ENCODE assay signal across 8 cellular contexts in the genomic region with DNA sequence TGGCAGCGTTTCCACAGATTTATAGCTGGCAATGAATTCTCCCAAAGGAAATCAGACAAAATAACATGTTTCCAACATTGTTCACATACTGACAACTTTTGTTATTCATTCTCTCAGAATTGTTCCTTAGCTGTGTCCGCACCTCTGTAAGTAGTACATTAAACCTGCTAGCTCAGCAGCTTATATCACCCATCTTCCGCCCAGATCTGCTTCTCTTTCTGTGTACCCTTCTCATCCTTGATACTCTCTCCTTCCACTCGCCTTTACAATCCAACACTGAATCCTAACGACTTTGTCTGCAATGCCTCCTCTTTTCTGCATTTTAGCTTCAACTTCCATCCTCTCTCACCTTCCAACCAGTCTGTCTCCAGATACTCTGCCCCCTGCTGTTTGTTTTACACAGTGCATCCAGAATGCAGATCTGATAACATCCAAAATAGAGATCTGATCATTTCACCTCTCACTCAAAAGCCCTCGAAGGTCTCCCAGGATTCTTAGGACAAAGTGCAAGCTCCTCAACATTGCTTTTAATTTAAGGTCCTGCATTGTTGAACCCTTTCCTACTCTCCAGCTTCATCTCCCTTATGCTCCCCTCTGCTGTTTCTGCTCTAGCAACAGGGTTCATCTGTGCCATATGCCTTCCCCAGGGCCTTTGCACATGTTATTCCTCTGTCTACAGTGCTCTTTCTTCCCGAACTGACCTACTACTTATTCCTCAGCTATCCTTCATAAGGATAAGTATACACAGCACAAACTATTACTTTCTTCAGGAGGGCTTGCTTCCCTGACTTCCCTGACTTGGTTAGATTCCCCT.
A peak's percentile ranks its signal among the peaks of the same experiment; 100 is the strongest.
DNase-seq lines count a peak whose midpoint lies in the region; ATAC-seq and TF ChIP-seq lines count a peak whose summit lies in the region.

No MANE protein-coding gene starts in this region.

- DNase-seq in heart right ventricle: no peak
- no peak for DNase-seq in Right ventricle myocardium superior
- peak; percentile 61 for DNase-seq in NCI-H69 (lab: John Stamatoyannopoulos, UW)
- peak; percentile 8 for DNase-seq in astrocyte of the spinal cord (ENCODE audit: low read depth, low spot score)
- peak; percentile 34 for DNase-seq in mesendoderm
- DNase-seq in natural killer cell treated with Interleukin-12 subunit alpha and Interleukin-12 subunit beta and Interleukin-15 and Interleukin-18, amount 100 ng/mL, for 72 hours (ENCODE audit: low spot score): no peak

- no peak overlapping the region for H3K9ac ChIP-seq in mesendoderm (ENCODE audit: low read length)

- H3K4me3 ChIP-seq in heart right ventricle (no peak overlapping the region), astrocyte of the spinal cord (ENCODE audit: low read depth, low read length) (no peak overlapping the region), mesendoderm (ENCODE audit: low read length) (no peak overlapping the region)

- H3K79me2 ChIP-seq in mesendoderm (ENCODE audit: control insufficient read depth, insufficient read depth, low read length): no peaks in the 10 kb centered on the region

- peaks cover 16% of the 10 kb centered on the region in 2 donors for H3K27me3 Mint-ChIP-seq in natural killer cell treated with Interleukin-12 subunit alpha and Interleukin-12 subunit beta and Interleukin-15 and Interleukin-18, amount 100 ng/mL, for 72 hours

- no peak overlapping the region for H3K56ac ChIP-seq in mesendoderm (ENCODE audit: low read length)

- H3K4me1 Mint-ChIP-seq in natural killer cell treated with Interleukin-12 subunit alpha and Interleukin-12 subunit beta and Interleukin-15 and Interleukin-18, amount 100 ng/mL, for 72 hours (ENCODE audit: low read depth in 2 of 2): no peaks in the 10 kb centered on the region

- in situ Hi-C loops in astrocyte of the spinal cord (cut with HindIII; ENCODE audit: low sequenced_read_pairs): no loop called here

- H4K8ac ChIP-seq in mesendoderm (ENCODE audit: low read depth, low read length): no peak overlapping the region

- no peak overlapping the region for H3K23ac ChIP-seq in mesendoderm (ENCODE audit: low read length)

- no peaks in the 10 kb centered on the region for H3K9me3 Mint-ChIP-seq in natural killer cell treated with Interleukin-12 subunit alpha and Interleukin-12 subunit beta and Interleukin-15 and Interleukin-18, amount 100 ng/mL, for 72 hours

- H3K79me1 ChIP-seq in mesendoderm (ENCODE audit: low read length): no peaks in the 10 kb centered on the region

- H2BK5ac ChIP-seq in mesendoderm (ENCODE audit: low read length): no peak overlapping the region

- H3K4ac ChIP-seq in mesendoderm (ENCODE audit: low read depth, low read length): no peak overlapping the region

- no peak overlapping the region for H3K4me3 Mint-ChIP-seq in natural killer cell treated with Interleukin-12 subunit alpha and Interleukin-12 subunit beta and Interleukin-15 and Interleukin-18, amount 100 ng/mL, for 72 hours

- no peak overlapping the region for H2BK15ac ChIP-seq in mesendoderm (replicated peaks; ENCODE audit: low read depth)

- H3K4me2 ChIP-seq in mesendoderm (ENCODE audit: low read length): no peak overlapping the region

- H3K4me1 ChIP-seq in heart right ventricle (no peaks in the 10 kb centered on the region), mesendoderm (ENCODE audit: control insufficient read depth, low read depth, low read length) (no peaks in the 10 kb centered on the region)

- no peak overlapping the region for H2AK5ac ChIP-seq in mesendoderm (ENCODE audit: low read length)

- WGBS in heart right ventricle, 2 donors: 68% methylated on average over 7 of the region's 7 CpGs
- WGBS in mesendoderm (ENCODE audit: extremely low coverage, insufficient coverage, low lambda C conversion rate): no CpG with 5 or more reads among the region's 7 CpGs

- H3K27me3 ChIP-seq in heart right ventricle (no peaks in the 10 kb centered on the region), mesendoderm (ENCODE audit: insufficient read depth, low read length, poor library complexity) (no peaks in the 10 kb centered on the region)

- ATAC-seq in heart right ventricle: no peak
- no peak for ATAC-seq in Right ventricle myocardium superior (ENCODE audit: poor library complexity)
- no peak for ATAC-seq in natural killer cell treated with Interleukin-12 subunit alpha and Interleukin-12 subunit beta and Interleukin-15 and Interleukin-18, amount 100 ng/mL, for 72 hours
- ATAC-seq in HG03457 (IDR thresholded peaks at IDR 0.05; ENCODE audit: unreplicated experiment): no peak
- ATAC-seq in GM21737 (IDR thresholded peaks at IDR 0.05; ENCODE audit: unreplicated experiment): no peak

- H2BK120ac ChIP-seq in mesendoderm (ENCODE audit: low read depth, low read length): no peak overlapping the region

- no peaks in the 10 kb centered on the region for H3K36me3 ChIP-seq in heart right ventricle
- no peaks in the 10 kb centered on the region for H3K36me3 ChIP-seq in mesendoderm (ENCODE audit: control insufficient read depth, insufficient read depth, low read length)

- H3K27ac ChIP-seq in heart right ventricle: no peak overlapping the region
- no peak overlapping the region for H3K27ac ChIP-seq in mesendoderm (ENCODE audit: low read depth, low read length)

- no peak overlapping the region for H3K18ac ChIP-seq in mesendoderm (ENCODE audit: low read length)

- no peaks in the 10 kb centered on the region for H3K36me3 Mint-ChIP-seq in natural killer cell treated with Interleukin-12 subunit alpha and Interleukin-12 subunit beta and Interleukin-15 and Interleukin-18, amount 100 ng/mL, for 72 hours

- H3K9me3 ChIP-seq in heart right ventricle: peaks cover 0 to 5% (median 0%) of the 10 kb centered on the region in 11 donors

- no peak overlapping the region for H4K5ac ChIP-seq in mesendoderm (ENCODE audit: low read length)

- TF ChIP-seq CTCF in heart right ventricle (IDR thresholded peaks at IDR 0.05): peak in 7 of 9 donors; percentile 35 to 58 (median 38)
- peak; percentile 49 for TF ChIP-seq CTCF in astrocyte of the spinal cord (IDR thresholded peaks at IDR 0.05; ENCODE audit: low read depth, low read length)

- intact Hi-C loops in heart right ventricle (cut with DNase I) (no loop called here), Right ventricle myocardium superior (cut with DNase I) (no loop called here)

- no peak overlapping the region for H3K27ac Mint-ChIP-seq in natural killer cell treated with Interleukin-12 subunit alpha and Interleukin-12 subunit beta and Interleukin-15 and Interleukin-18, amount 100 ng/mL, for 72 hours

Comparison
In these comparisons a context has a peak if more than half of its experiments do, and no peak if none do; other contexts are left out.
1. DNase-seq: peak in NCI-H69 (single experiment), astrocyte of the spinal cord (single experiment) and mesendoderm (single experiment); none in heart right ventricle (0 of 2), Right ventricle myocardium superior (single experiment) and natural killer cell treated with Interleukin-12 subunit alpha and Interleukin-12 subunit beta and Interleukin-15 and Interleukin-18, amount 100 ng/mL, for 72 hours (single experiment).